Comparison of ENCODE assay signal across 8 cellular contexts in genomic region chr1:246012271-246012854, GRCh38.
DNase-seq lines count a peak whose midpoint lies in the region; TF ChIP-seq lines count a peak whose summit lies in the region.

No MANE protein-coding gene starts in this region.

- no peaks in the 10 kb centered on the region for H3K79me2 ChIP-seq in Karpas-422 (ENCODE audit: low read length)

- peak; percentile 60 for TF ChIP-seq CTCF in fibroblast of mammary gland (conservative IDR thresholded peaks at IDR 0.05; ENCODE audit: control insufficient read depth, insufficient read depth, low read depth, low read length)

- H3K27ac ChIP-seq in Karpas-422 (ENCODE audit: low read length), result no peak overlapping the region

- no peak overlapping the region for H3K9ac ChIP-seq in Karpas-422 (ENCODE audit: low read length)

- no peaks in the 10 kb centered on the region for H3K9me3 ChIP-seq in Karpas-422 (ENCODE audit: low read length)

- no peaks in the 10 kb centered on the region for H4K20me1 ChIP-seq in Karpas-422 (ENCODE audit: insufficient read depth, low read depth, low read length)

- no peak overlapping the region for H3K4me3 ChIP-seq in Karpas-422 (ENCODE audit: low read length)
- no peak overlapping the region for H3K4me3 ChIP-seq in fibroblast of mammary gland (ENCODE audit: control insufficient read depth, low read depth, low read length)

- no peaks in the 10 kb centered on the region for H3K9me2 ChIP-seq in Karpas-422 (replicated peaks; ENCODE audit: insufficient read depth, low read length)

- peak; percentile 7 for DNase-seq in DMS79 treated with DMSO at 0.1 percent for 48 hours (lab: John Stamatoyannopoulos, UW)
- no peak for DNase-seq in DMS79 (lab: John Stamatoyannopoulos, UW)
- DNase-seq in Karpas-422, result peak; percentile 81
- peak; percentile 43 for DNase-seq in RPMI8226
- peak; percentile 56 for DNase-seq in fibroblast of mammary gland (ENCODE audit: low read depth)
- DNase-seq in renal cortical epithelial cell (ENCODE audit: low read depth), result peak; percentile 62
- no peak for DNase-seq in activated gamma-delta T cell treated with Interleukin-2 at 50 U/mL for 16 hours
- DNase-seq in GOT3 (lab: John Stamatoyannopoulos, UW), result no peak

- peaks cover 6% of the 10 kb centered on the region for H3K4me1 ChIP-seq in Karpas-422 (ENCODE audit: low read length)

- no peak overlapping the region for H2AFZ ChIP-seq in Karpas-422 (ENCODE audit: low read length)

- H3K27me3 ChIP-seq in Karpas-422 (ENCODE audit: low read length), result no peaks in the 10 kb centered on the region

- peak overlapping the region; percentile 13 for H3K4me2 ChIP-seq in Karpas-422 (ENCODE audit: low read depth, low read length, poor library complexity, severe bottlenecking)

- H3K36me3 ChIP-seq in Karpas-422 (ENCODE audit: insufficient read depth, low read length), result no peaks in the 10 kb centered on the region

Comparison
In these comparisons a context has a peak if more than half of its experiments do, and no peak if none do; other contexts are left out.
1. DNase-seq: peak in DMS79 treated with DMSO at 0.1 percent for 48 hours (single experiment), Karpas-422 (single experiment), RPMI8226 (single experiment), fibroblast of mammary gland (single experiment) and renal cortical epithelial cell (single experiment); none in DMS79 (single experiment), activated gamma-delta T cell treated with Interleukin-2 at 50 U/mL for 16 hours (single experiment) and GOT3 (single experiment).